In the genomic region with DNA sequence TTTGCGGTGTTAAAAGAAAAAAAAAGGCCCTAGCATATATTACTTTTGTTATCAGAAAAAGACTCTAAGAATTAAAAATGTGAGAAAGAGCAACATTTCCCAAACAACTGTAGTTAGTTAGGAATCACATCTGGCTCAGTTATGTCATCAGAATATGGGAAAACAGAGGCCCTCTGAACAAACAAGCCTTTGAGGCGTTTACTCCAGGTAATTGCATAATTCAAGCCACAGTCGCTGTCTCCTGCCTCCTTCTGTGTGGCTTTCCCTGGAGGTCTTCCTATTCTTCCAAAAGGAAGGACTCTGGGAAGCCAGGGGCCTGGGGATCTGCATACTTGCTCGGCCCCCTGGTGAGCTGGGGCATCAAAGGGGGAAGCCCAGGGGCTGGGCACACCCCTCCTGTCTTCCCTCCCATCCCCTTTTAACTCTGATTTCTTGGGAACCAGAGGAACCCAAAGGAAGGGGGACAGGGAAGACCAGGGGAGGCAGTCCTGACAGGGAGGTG, we compare ENCODE assay signal across 21 cellular contexts. TPM values are rescaled to one million over a fixed set of nuclear protein-coding genes. Genes with fewer than 3 reads are reported as not detected.
DNase-seq lines count a peak whose midpoint lies in the region; ATAC-seq, FAIRE-seq and TF ChIP-seq lines count a peak whose summit lies in the region.
"Had no signal": no experiment of that assay in that cellular context is flagged by ENCODE, and none has a peak within 500 bp of the region (broad histone marks: within the 10 kb centered on the region; RNA-seq: fewer than 3 reads in every experiment).

No MANE protein-coding gene starts in this region.

- TF ChIP-seq CTCF in A673 (conservative IDR thresholded peaks at IDR 0.05; ENCODE audit: low read depth, low read length) (no peak), esophagus squamous epithelium (IDR thresholded peaks at IDR 0.05) (no peak)

- H3K4me1 ChIP-seq in A673 (ENCODE audit: insufficient read depth, low read length, poor library complexity, severe bottlenecking), result peaks cover 17% of the 10 kb centered on the region
- peaks cover 12 to 65% (median 33%) of the 10 kb centered on the region in 3 donors for H3K4me1 ChIP-seq in esophagus squamous epithelium
- H3K4me1 ChIP-seq in mesodermal cell (ENCODE audit: control insufficient read depth, insufficient read depth, low read length, poor library complexity, severe bottlenecking), result peaks cover 8% of the 10 kb centered on the region
- peaks cover 22% of the 10 kb centered on the region for H3K4me1 ChIP-seq in HAP-1
- H3K4me1 ChIP-seq: breast epithelium had no signal

- H3K27me3 ChIP-seq in A673 (replicated peaks; ENCODE audit: insufficient read depth, low read depth, low read length, poor library complexity) (no peaks in the 10 kb centered on the region), esophagus squamous epithelium (peaks cover 0 to 12% (median 0%) of the 10 kb centered on the region in 4 donors), HAP-1 (ENCODE audit: low read depth) (no peaks in the 10 kb centered on the region)
- H3K27me3 ChIP-seq: breast epithelium, uterus had no signal

- intact Hi-C loops in A673 (cut with micrococcal nuclease; ENCODE audit: unreplicated experiment) (no loop called here), esophagus squamous epithelium (cut with DNase I) (no loop called here)

- FAIRE-seq in GM12891 (lab: Jason Lieb, UNC), result no peak
- FAIRE-seq: GM19239 had no signal

- H3K36me3 ChIP-seq in A673 (ENCODE audit: insufficient read depth, low read length, poor library complexity, severe bottlenecking) (no peaks in the 10 kb centered on the region), esophagus squamous epithelium (no peaks in the 10 kb centered on the region), mesodermal cell (ENCODE audit: control insufficient read depth, insufficient read depth, low read length) (no peaks in the 10 kb centered on the region), HAP-1 (replicated peaks) (no peaks in the 10 kb centered on the region)
- H3K36me3 ChIP-seq: breast epithelium, uterus had no signal

- DNase-seq in A673 (ENCODE audit: low spot score) (no peak), NCI-H69 (lab: John Stamatoyannopoulos, UW) (peak; percentile 74), esophagus squamous epithelium (lab: John Stamatoyannopoulos, UW) (no peak), HAP-1 (ENCODE audit: low spot score in 2 of 2) (no peak), GM12891 (ENCODE audit: insufficient read length, low spot score) (no peak), superior temporal gyrus (ENCODE audit: extremely low spot score) (no peak)
- DNase-seq: activated CD4-positive, alpha-beta T cell treated with anti-CD3 and anti-CD28 coated beads for 48 hours; activated naive CD8-positive, alpha-beta T cell treated with anti-CD3 and anti-CD28 coated beads, Interleukin-2, amount 50 U/mL, for 24 hours; GF-D8; glutamatergic neuron; naive B cell; NCI-H2029 treated with DMSO at 0.1 percent for 48 hours; stimulated activated CD4-positive, alpha-beta T cell treated with anti-CD3 and anti-CD28 coated beads, Interleukin-4, amount 100 ng/mL, for 4 hours; uterus had no signal

- H3K9me3 ChIP-seq in A673 (ENCODE audit: low read depth, low read length, poor library complexity, severe bottlenecking) (no peaks in the 10 kb centered on the region), esophagus squamous epithelium (no peaks in the 10 kb centered on the region), mesodermal cell (ENCODE audit: control insufficient read depth, low read length) (no peaks in the 10 kb centered on the region), HAP-1 (no peaks in the 10 kb centered on the region)
- H3K9me3 ChIP-seq: breast epithelium, uterus had no signal

- POLR2A ChIA-PET in A673 (lab: Charles Lee; ENCODE audit: low non-redundant PET), result interaction anchor here (0.6 kb wide), 1 partner anchor 62 kb away, joined by 3 read pairs; no protein-coding TSS in a partner anchor

- 66 to 78% methylated on average over 3 to 4 of the region's 4 CpGs for WGBS in esophagus squamous epithelium, 2 donors
- WGBS in mesodermal cell (ENCODE audit: insufficient coverage in 2 of 2), 2 experiments, result 10 to 19% methylated on average over 2 of the region's 4 CpGs

- H3K27ac ChIP-seq in A673 (ENCODE audit: low read depth, low read length, poor library complexity, severe bottlenecking), result peak overlapping the region; percentile 18
- H3K27ac ChIP-seq in esophagus squamous epithelium, result peak overlapping the region in 3 of 4 donors; percentile 9 to 32 (median 21)
- H3K27ac ChIP-seq in mesodermal cell (ENCODE audit: low read depth, low read length, severe bottlenecking), result peak overlapping the region; percentile 82
- H3K27ac ChIP-seq: KMS-11, uterus had no signal

- in situ Hi-C loops in HAP-1 (cut with MboI; ENCODE audit: low sequenced_read_pairs), result no loop called here

- no peak for TF ChIP-seq POLR2A in esophagus squamous epithelium (IDR thresholded peaks at IDR 0.05)
- no peak for TF ChIP-seq POLR2A in GM12891 (IDR thresholded peaks at IDR 0.05; ENCODE audit: low read depth, low read length)

- H3K4me3 ChIP-seq in A673 (ENCODE audit: low read depth, low read length, poor library complexity, severe bottlenecking), result no peak overlapping the region
- H3K4me3 ChIP-seq in esophagus squamous epithelium, result no peak overlapping the region
- no peak overlapping the region for H3K4me3 ChIP-seq in mesodermal cell (ENCODE audit: extremely low read depth, insufficient read depth, low read length, poor library complexity, severe bottlenecking)
- H3K4me3 ChIP-seq in HAP-1, result no peak overlapping the region
- H3K4me3 ChIP-seq: breast epithelium, uterus had no signal

- no peak for ATAC-seq in GM21515 (IDR thresholded peaks at IDR 0.05; ENCODE audit: unreplicated experiment)
- ATAC-seq: activated naive CD8-positive, alpha-beta T cell treated with anti-CD3 and anti-CD28 coated beads, Interleukin-2, amount 50 U/mL, for 24 hours; Right ventricle myocardium inferior had no signal

- CTCF ChIA-PET in A673 (lab: Charles Lee), result no interaction called here

- BruUV-seq in A673 (replicated peaks; lab: Mats Ljungman, UMichigan), result no TSS peak

TF ChIP-seq in GM12891, 5 proteins besides CTCF, POLR2A, EP300 and RAD21:
- no peak for TF ChIP-seq PAX5 (IDR thresholded peaks at IDR 0.05; ENCODE audit: insufficient read depth, low read length, severe bottlenecking)
- TF ChIP-seq TAF1 (IDR thresholded peaks at IDR 0.05; ENCODE audit: low read depth, low read length), result no peak
- TF ChIP-seq SPI1 (IDR thresholded peaks at IDR 0.05; ENCODE audit: low read depth, low read length), result no peak
- no peak for TF ChIP-seq POLR2AphosphoS5 (IDR thresholded peaks at IDR 0.05; ENCODE audit: low read depth, low read length)
- no peak for TF ChIP-seq POU2F2 (IDR thresholded peaks at IDR 0.05; ENCODE audit: low read depth, low read length)

RNA-seq across cellular contexts. Expression of a gene that starts 3.7 kb away (rescaled TPM):
- not detected in 2 replicates for total RNA-seq in A673 (2021)
- total RNA-seq in esophagus squamous epithelium, result 10 to 100 TPM in 2 of 4 donors, 1 to 10 TPM in 2; 3.9 to 78.6 (median 10.8) TPM
- polyA plus RNA-seq in mesodermal cell (2013, experiment 1 of 2), result not detected
- 0.10 TPM for polyA plus RNA-seq in mesodermal cell (2013, experiment 2 of 2)
- polyA plus RNA-seq in GM12891 (2012; ENCODE audit: low read depth, missing spikeins), result not detected
- total RNA-seq: OCI-LY7 had no signal

RNA-seq across cellular contexts. Expression of a gene that starts 43.9 kb away (rescaled TPM):
- total RNA-seq in A673 (2021) (5.4 and 7.2 TPM in 2 replicates), esophagus squamous epithelium (10 to 100 TPM in 2 of 4 donors, 1 to 10 TPM in 2; 5.3 to 14.1 (median 10.0) TPM)
- polyA plus RNA-seq in mesodermal cell (2013, experiment 1 of 2), result 3.8 TPM
- polyA plus RNA-seq in mesodermal cell (2013, experiment 2 of 2), result 4.0 TPM
- polyA plus RNA-seq in GM12891 (2012; ENCODE audit: low read depth, missing spikeins), result not detected
- total RNA-seq: OCI-LY7 had no signal

Comparison
In these comparisons a context has a peak if more than half of its experiments do, and no peak if none do; other contexts are left out.
1. H3K27ac ChIP-seq: peak in every context shown above with its lines; median percentile 82 in mesodermal cell; 21 in esophagus squamous epithelium; 18 in A673.